In the genomic region with DNA sequence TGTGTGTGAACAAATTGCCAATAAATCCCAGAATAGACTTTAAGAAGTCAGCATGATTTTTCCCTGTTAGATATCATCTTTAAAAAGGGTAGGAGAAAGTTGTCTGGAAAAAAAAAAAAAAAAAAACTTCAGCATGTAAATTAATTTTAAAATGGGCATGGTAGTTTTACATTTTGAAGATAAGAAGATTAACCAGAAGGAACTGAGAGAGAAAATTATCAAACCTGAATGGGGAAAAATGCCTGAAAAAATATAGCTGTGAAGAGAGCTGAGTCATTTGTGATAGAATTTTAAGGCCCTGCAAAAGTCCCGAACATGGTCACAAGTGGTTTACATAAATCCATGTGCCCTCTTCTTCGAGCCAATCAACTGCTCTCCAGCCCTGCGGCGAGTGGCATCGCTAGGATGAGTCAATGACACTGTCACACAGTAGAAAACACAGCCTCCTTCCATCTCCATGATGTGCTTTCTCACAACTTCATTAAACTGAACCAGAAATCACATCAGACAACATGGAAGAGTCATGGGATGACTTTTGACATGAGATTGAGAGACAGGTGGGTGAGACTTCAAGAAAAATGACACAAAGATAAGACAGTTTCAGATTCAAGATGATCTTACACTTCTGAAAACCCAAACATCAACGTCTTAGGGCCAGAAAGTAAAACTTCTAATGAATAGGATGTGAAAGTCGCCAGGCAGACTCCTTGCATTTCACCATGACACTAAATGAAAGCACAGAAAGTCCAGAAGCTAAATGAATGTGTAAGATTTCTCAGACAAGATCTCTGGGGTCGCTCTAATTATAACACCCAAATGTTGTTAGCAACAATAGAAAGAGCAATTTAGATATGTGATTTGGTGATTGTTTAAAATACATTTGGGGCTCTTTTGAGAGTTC, we compare ENCODE assay signal across 8 cellular contexts.
DNase-seq lines count a peak whose midpoint lies in the region; ATAC-seq, FAIRE-seq and TF ChIP-seq lines count a peak whose summit lies in the region.

No MANE protein-coding gene starts in this region.

- H3K4me3 ChIP-seq in body of pancreas (no peak overlapping the region), heart left ventricle (no peak overlapping the region), WERI-Rb-1 (ENCODE audit: low read depth, low read length) (no peak overlapping the region)

- H3K4me1 ChIP-seq in body of pancreas (peaks cover 39% of the 10 kb centered on the region), heart left ventricle (peaks cover 0 to 37% (median 11%) of the 10 kb centered on the region in 12 donors)

- intact Hi-C loops in left cardiac atrium (cut with DNase I) (no loop called here), body of pancreas (cut with DNase I) (no loop called here), heart left ventricle (cut with DNase I) (no loop called here)

- TF ChIP-seq CTCF in body of pancreas (IDR thresholded peaks at IDR 0.05): no peak
- no peak for TF ChIP-seq CTCF in heart left ventricle (IDR thresholded peaks at IDR 0.05)
- no peak for TF ChIP-seq CTCF in WERI-Rb-1 (IDR thresholded peaks at IDR 0.05; ENCODE audit: low read depth, low read length)

- H3K27ac ChIP-seq in body of pancreas (no peak overlapping the region), heart left ventricle (peak overlapping the region in 2 of 12 donors; percentile 13 to 61), WERI-Rb-1 (no peak overlapping the region)

- ATAC-seq in GM21737 (IDR thresholded peaks at IDR 0.05; ENCODE audit: unreplicated experiment): peak; percentile 88
- no peak for ATAC-seq in left cardiac atrium
- no peak for ATAC-seq in body of pancreas
- no peak for ATAC-seq in heart left ventricle

- H3K36me3 ChIP-seq in body of pancreas (replicated peaks in 1 of 2; ENCODE audit: insufficient read depth in 1 of 2, low read depth in 2 of 2) (no peaks in the 10 kb centered on the region), heart left ventricle (no peaks in the 10 kb centered on the region), WERI-Rb-1 (no peaks in the 10 kb centered on the region)

- DNase-seq in GM12891 (ENCODE audit: insufficient read length, low spot score): no peak
- peak; percentile 85 for DNase-seq in NOMO-1 treated with DMSO at 0.1 percent for 48 hours (lab: John Stamatoyannopoulos, UW; ENCODE audit: unreplicated experiment)
- DNase-seq in central memory CD4-positive, alpha-beta T cell: peak; percentile 12
- DNase-seq in left cardiac atrium: no peak
- DNase-seq in body of pancreas: no peak
- DNase-seq in heart left ventricle: no peak
- no peak for DNase-seq in WERI-Rb-1

- H3K27me3 ChIP-seq in body of pancreas (no peaks in the 10 kb centered on the region), heart left ventricle (no peaks in the 10 kb centered on the region), WERI-Rb-1 (ENCODE audit: insufficient read depth, low read depth, severe bottlenecking) (no peaks in the 10 kb centered on the region)

- whole genome bisulfite sequencing in body of pancreas, 2 donors: 79 to 84% methylated on average over 8 of the region's 8 CpGs
- 90 to 95% (median 94%) methylated on average over 8 of the region's 8 CpGs for WGBS in heart left ventricle, 4 donors

- FAIRE-seq in GM12891 (lab: Jason Lieb, UNC): peak; percentile 93

- TF ChIP-seq POLR2A in GM12891 (IDR thresholded peaks at IDR 0.05; ENCODE audit: low read depth, low read length) (no peak), body of pancreas (IDR thresholded peaks at IDR 0.05) (no peak), heart left ventricle (IDR thresholded peaks at IDR 0.05) (no peak)

- H3K9me3 ChIP-seq in body of pancreas: no peaks in the 10 kb centered on the region
- no peaks in the 10 kb centered on the region for H3K9me3 ChIP-seq in heart left ventricle
- no peaks in the 10 kb centered on the region for H3K9me3 ChIP-seq in WERI-Rb-1 (ENCODE audit: severe bottlenecking)

TF ChIP-seq in GM12891, 5 proteins besides CTCF, POLR2A, EP300 and RAD21:
- TF ChIP-seq SPI1 (IDR thresholded peaks at IDR 0.05; ENCODE audit: low read depth, low read length): peak; percentile 80
- TF ChIP-seq PAX5 (IDR thresholded peaks at IDR 0.05; ENCODE audit: insufficient read depth, low read length, severe bottlenecking): no peak
- TF ChIP-seq POLR2AphosphoS5 (IDR thresholded peaks at IDR 0.05; ENCODE audit: low read depth, low read length): no peak
- no peak for TF ChIP-seq TAF1 (IDR thresholded peaks at IDR 0.05; ENCODE audit: low read depth, low read length)
- no peak for TF ChIP-seq POU2F2 (IDR thresholded peaks at IDR 0.05; ENCODE audit: low read depth, low read length)
TF ChIP-seq in GM12891: peak in this region for 1.

Comparison
In these comparisons a context has a peak if more than half of its experiments do, and no peak if none do; other contexts are left out.
1. DNase-seq: peak in NOMO-1 treated with DMSO at 0.1 percent for 48 hours (single experiment) and central memory CD4-positive, alpha-beta T cell (single experiment); none in GM12891 (single experiment), left cardiac atrium (single experiment), body of pancreas (0 of 4), heart left ventricle (0 of 5) and WERI-Rb-1 (single experiment).